ENCODE assay signal across 1 cellular context in the genomic region with DNA sequence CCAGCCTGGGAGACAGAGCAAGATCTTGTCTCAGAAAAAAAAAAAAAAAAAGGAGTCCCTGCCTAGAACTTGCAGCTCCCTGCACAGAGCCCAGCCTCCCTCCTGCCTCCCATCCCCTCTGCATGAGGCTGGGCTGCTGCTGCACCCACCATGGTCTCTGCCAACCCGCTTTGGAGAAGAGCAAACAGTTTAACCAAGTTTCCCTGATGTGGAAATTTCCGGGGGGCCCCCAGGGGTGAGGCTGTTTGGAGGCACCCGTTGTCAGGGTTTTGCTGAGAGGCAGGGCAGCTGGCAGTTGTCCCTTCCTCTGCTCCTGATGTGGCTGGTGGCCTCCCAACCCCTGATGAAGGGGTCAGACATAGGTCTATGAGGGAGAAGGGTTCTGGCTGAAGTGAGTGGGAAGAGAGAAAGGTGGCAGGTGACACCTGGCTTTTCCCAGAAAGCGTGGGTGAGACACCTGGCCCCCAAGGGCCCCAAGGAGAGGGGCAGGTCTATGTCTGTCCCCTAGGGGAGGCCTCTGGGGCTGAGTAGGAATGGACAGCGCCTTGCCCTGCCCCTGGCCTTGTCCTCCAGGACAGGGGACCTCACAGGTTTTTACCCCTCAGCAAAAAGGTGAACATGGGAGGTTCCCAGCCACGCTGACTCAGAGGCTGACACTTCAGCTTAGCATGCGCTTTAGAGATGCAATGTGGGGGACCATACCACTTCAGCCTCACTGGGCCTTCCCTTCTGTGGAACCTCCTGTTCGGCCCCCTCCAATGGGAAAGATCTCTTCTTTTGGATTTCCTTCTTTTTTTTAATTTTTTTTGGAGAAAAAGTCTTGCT.
TF ChIP-seq lines count a peak whose summit lies in the region.

No MANE protein-coding gene starts in this region.

TF ChIP-seq in HEK293, 187 proteins besides CTCF, POLR2A, EP300 and RAD21 (continued from another document):
- no peak for TF ChIP-seq ZNF274 (IDR thresholded peaks at IDR 0.05; ENCODE audit: low read length)
- no peak for TF ChIP-seq ZNF274 (tag by site-specific recombination; IDR thresholded peaks at IDR 0.05; ENCODE audit: borderline replicate concordance)
- TF ChIP-seq, protein P1, sequence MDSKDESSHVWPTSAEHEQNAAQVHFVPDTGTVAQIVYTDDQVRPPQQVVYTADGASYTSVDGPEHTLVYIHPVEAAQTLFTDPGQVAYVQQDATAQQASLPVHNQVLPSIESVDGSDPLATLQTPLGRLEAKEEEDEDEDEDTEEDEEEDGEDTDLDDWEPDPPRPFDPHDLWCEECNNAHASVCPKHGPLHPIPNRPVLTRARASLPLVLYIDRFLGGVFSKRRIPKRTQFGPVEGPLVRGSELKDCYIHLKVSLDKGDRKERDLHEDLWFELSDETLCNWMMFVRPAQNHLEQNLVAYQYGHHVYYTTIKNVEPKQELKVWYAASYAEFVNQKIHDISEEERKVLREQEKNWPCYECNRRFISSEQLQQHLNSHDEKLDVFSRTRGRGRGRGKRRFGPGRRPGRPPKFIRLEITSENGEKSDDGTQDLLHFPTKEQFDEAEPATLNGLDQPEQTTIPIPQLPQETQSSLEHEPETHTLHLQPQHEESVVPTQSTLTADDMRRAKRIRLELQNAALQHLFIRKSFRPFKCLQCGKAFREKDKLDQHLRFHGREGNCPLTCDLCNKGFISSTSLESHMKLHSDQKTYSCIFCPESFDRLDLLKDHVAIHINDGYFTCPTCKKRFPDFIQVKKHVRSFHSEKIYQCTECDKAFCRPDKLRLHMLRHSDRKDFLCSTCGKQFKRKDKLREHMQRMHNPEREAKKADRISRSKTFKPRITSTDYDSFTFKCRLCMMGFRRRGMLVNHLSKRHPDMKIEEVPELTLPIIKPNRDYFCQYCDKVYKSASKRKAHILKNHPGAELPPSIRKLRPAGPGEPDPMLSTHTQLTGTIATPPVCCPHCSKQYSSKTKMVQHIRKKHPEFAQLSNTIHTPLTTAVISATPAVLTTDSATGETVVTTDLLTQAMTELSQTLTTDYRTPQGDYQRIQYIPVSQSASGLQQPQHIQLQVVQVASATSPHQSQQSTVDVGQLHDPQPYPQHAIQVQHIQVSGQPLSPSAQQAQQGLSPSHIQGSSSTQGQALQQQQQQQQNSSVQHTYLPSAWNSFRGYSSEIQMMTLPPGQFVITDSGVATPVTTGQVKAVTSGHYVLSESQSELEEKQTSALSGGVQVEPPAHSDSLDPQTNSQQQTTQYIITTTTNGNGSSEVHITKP (tag by site-specific recombination; IDR thresholded peaks at IDR 0.05): peak; percentile 98
- no peak for TF ChIP-seq ZNF791 (tag by site-specific recombination; IDR thresholded peaks at IDR 0.05)
- TF ChIP-seq ZIC2 (tag by site-specific recombination; IDR thresholded peaks at IDR 0.05): peak; percentile 27; the same call in 1 of the 2 replicates
- no peak for TF ChIP-seq ZNF660 (tag by site-specific recombination; IDR thresholded peaks at IDR 0.05)
TF ChIP-seq in HEK293: peak in this region for 6.
